Comparison of ENCODE assay signal across 21 cellular contexts in the genomic region with DNA sequence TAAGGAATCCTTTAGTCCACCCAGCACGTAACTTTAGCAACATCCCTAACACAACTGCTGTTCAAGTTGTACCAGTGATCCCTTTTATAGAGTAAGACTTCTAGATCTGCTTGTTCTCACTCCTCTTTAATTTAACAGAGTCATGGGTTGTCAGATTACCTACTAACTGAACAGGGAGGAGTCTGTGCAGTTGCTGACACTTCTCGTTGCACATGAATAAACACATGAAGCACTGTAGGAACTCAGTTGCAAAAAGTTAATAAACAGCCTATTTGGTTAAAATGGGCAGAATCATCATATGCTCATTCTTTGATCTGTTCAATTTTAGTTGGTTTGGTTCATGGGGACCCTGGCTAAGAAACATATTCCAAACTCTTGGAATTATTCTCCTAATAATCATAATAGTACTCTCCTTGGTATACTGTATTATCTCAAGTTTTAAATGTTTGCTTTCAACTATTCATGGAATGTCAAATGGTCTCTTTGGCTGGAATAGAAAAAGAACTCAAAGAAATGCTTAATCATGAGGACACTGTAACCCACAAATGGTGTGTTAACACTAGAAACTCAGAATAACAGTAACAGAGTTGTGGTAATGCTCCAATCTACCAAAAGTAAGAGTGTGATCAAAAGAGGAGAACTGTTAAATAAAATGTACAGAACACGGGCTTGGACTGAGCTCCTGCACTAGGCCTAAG. TPM values are rescaled to one million over a fixed set of nuclear protein-coding genes. Genes with fewer than 3 reads are reported as not detected.
DNase-seq lines count a peak whose midpoint lies in the region; ATAC-seq, FAIRE-seq and TF ChIP-seq lines count a peak whose summit lies in the region.
"Had no signal": no experiment of that assay in that cellular context is flagged by ENCODE, and none has a peak within 500 bp of the region (broad histone marks: within the 10 kb centered on the region; RNA-seq: fewer than 3 reads in every experiment).

No MANE protein-coding gene starts in this region.

- in situ Hi-C loops in GM12878 (cut with MboI) = no loop called here

- CTCF ChIA-PET in GM12878 (lab: Yijun Ruan, JAX) = interaction anchor here (0.7 kb wide), 1 partner anchor 497 kb away, joined by 3 read pairs; no protein-coding TSS in a partner anchor

- H4K20me1 ChIP-seq in GM12878 (ENCODE audit: control insufficient read depth, insufficient read depth) = no peaks in the 10 kb centered on the region

- H3K36me3 ChIP-seq in GM12878 (ENCODE audit: control insufficient read depth in 2 of 2, insufficient read depth in 2 of 2, low read length in 1 of 2) (no peaks in the 10 kb centered on the region), stomach (no peaks in the 10 kb centered on the region)
- H3K36me3 ChIP-seq: left ventricle myocardium inferior, thyroid gland had no signal

- no peak overlapping the region for H3K9ac ChIP-seq in GM12878 (ENCODE audit: control insufficient read depth, insufficient read depth, low read length)
- H3K9ac ChIP-seq: KMS-11 had no signal

- TF ChIP-seq POLR2A in GM12878 (IDR thresholded peaks at IDR 0.05; ENCODE audit: low read depth, low read length) (no peak), stomach (IDR thresholded peaks at IDR 0.05) (no peak)

- H3K4me1 ChIP-seq in GM12878 (ENCODE audit: control insufficient read depth, insufficient read depth, low read length) = no peaks in the 10 kb centered on the region
- H3K4me1 ChIP-seq in stomach = peaks cover 0 to 9% (median 0%) of the 10 kb centered on the region in 4 donors
- H3K4me1 ChIP-seq: left ventricle myocardium inferior, thyroid gland had no signal

- TF ChIP-seq EP300 in GM12878 (IDR thresholded peaks at IDR 0.05; ENCODE audit: borderline replicate concordance in 1 of 2, control insufficient read depth in 1 of 2, low read depth in 2 of 2, low read length in 2 of 2) = no peak
- TF ChIP-seq EP300 in stomach (IDR thresholded peaks at IDR 0.05) = no peak

- TF ChIP-seq RAD21 in GM12878 (IDR thresholded peaks at IDR 0.05; ENCODE audit: insufficient read depth, low read depth, low read length) = no peak

- SMC1A ChIA-PET in GM12878 (lab: Charles Lee; ENCODE audit: uncharacterized antibody, unreplicated experiment) = no interaction called here

- BruUV-seq in GM12878 (replicated peaks; lab: Mats Ljungman, UMichigan) = no TSS peak

- H3K9me3 ChIP-seq in GM12878 (replicated peaks; ENCODE audit: control insufficient read depth, insufficient read depth, low read length) = no peaks in the 10 kb centered on the region
- H3K9me3 ChIP-seq in stomach = peaks cover 0 to 2% (median under 1%) of the 10 kb centered on the region in 4 donors
- H3K9me3 ChIP-seq: thyroid gland had no signal

- no peak for FAIRE-seq in GM12878 (lab: Jason Lieb, UNC)

- no peaks in the 10 kb centered on the region for H3K79me2 ChIP-seq in GM12878 (ENCODE audit: control insufficient read depth, insufficient read depth, low read length)
- H3K79me2 ChIP-seq: hepatocyte had no signal

- intact Hi-C loops in GM12878 (cut with micrococcal nuclease; ENCODE audit: unreplicated experiment) = no loop called here
- intact Hi-C loops in stomach (cut with DNase I; ENCODE audit: low total_unique reads) = no loop called here

- TF ChIP-seq CTCF in GM12878 (IDR thresholded peaks at IDR 0.05 in 2 of 3, conservative IDR thresholded peaks at IDR 0.05 in 1 of 3; ENCODE audit: control insufficient read depth in 2 of 3, extremely low read depth in 1 of 3, insufficient read depth in 1 of 3, low read depth in 3 of 3, low read length in 3 of 3) (no peak), stomach (IDR thresholded peaks at IDR 0.05) (no peak)

- no peak overlapping the region for H3K4me2 ChIP-seq in GM12878 (ENCODE audit: control insufficient read depth, insufficient read depth)
- H3K4me2 ChIP-seq: hepatocyte, KMS-11 had no signal

- DNase-seq in GM12878 (ENCODE audit: low read depth, low spot score) (peak; percentile 2), midbrain (lab: John Stamatoyannopoulos, UW) (no peak), stomach (no peak), AG20443 (ENCODE audit: low spot score) (no peak), mucosa of gallbladder (ENCODE audit: low spot score) (no peak)
- DNase-seq: activated CD4-positive, alpha-beta T cell treated with anti-CD3 and anti-CD28 coated beads, Interleukin-2, amount 50 U/mL, for 1 hour; activated T-cell treated with anti-CD3 and anti-CD28 coated beads, Interleukin-2, amount 50 U/mL, for 72 hours; amygdala; left ventricle myocardium inferior; natural killer cell; stimulated activated CD4-positive, alpha-beta T cell treated with anti-CD3 and anti-CD28 coated beads, Interleukin-2, amount 100 ng/mL, for 24 hours; stimulated activated CD8-positive, alpha-beta memory T cell treated with anti-CD3 and anti-CD28 coated beads, Interleukin-4, amount 100 ng/mL, for 48 hours; T1000; thyroid gland had no signal

- H3K27me3 ChIP-seq in GM12878 (replicated peaks in 1 of 2; ENCODE audit: control insufficient read depth in 2 of 2, insufficient read depth in 2 of 2, low read length in 1 of 2) (no peaks in the 10 kb centered on the region), stomach (no peaks in the 10 kb centered on the region)
- H3K27me3 ChIP-seq: hepatocyte, thyroid gland had no signal

- ATAC-seq in GM19438 (IDR thresholded peaks at IDR 0.05; ENCODE audit: low read depth, unreplicated experiment) (peak; percentile 86), HG03095 (IDR thresholded peaks at IDR 0.05; ENCODE audit: unreplicated experiment) (peak; percentile 62), GM12878 (peak; percentile 79)
- ATAC-seq: activated T-cell treated with anti-CD3 and anti-CD28 coated beads, Interleukin-2, amount 50 U/mL, for 72 hours; natural killer cell had no signal

- no peak overlapping the region for H3K27ac ChIP-seq in GM12878 (ENCODE audit: control insufficient read depth, insufficient read depth)
- H3K27ac ChIP-seq in stomach = no peak overlapping the region
- H3K27ac ChIP-seq: hepatocyte, KMS-11, left ventricle myocardium inferior, thyroid gland had no signal

- RAD21 ChIA-PET in GM12878 (lab: Charles Lee; ENCODE audit: unreplicated experiment) = no interaction called here

- WGBS in GM12878 (ENCODE audit: insufficient coverage, insufficient replicate concordance, low lambda C conversion rate, missing lambda C conversion rate) = 0% methylated on average over 3 of the region's 3 CpGs
- 49 to 67% (median 56%) methylated on average over 3 of the region's 3 CpGs for WGBS in stomach, 5 donors

- H3K4me3 ChIP-seq in GM12878 = no peak overlapping the region
- H3K4me3 ChIP-seq in stomach = no peak overlapping the region
- H3K4me3 ChIP-seq: hepatocyte, left ventricle myocardium inferior, thyroid gland had no signal

- no peak overlapping the region for H2AFZ ChIP-seq in GM12878 (ENCODE audit: control insufficient read depth, low read depth, low read length)
- H2AFZ ChIP-seq: hepatocyte had no signal

- POLR2A ChIA-PET in GM12878 (lab: Charles Lee) = no interaction called here

TF ChIP-seq in GM12878, 131 proteins besides CTCF, POLR2A, EP300 and RAD21:
- TF ChIP-seq, protein P1, sequence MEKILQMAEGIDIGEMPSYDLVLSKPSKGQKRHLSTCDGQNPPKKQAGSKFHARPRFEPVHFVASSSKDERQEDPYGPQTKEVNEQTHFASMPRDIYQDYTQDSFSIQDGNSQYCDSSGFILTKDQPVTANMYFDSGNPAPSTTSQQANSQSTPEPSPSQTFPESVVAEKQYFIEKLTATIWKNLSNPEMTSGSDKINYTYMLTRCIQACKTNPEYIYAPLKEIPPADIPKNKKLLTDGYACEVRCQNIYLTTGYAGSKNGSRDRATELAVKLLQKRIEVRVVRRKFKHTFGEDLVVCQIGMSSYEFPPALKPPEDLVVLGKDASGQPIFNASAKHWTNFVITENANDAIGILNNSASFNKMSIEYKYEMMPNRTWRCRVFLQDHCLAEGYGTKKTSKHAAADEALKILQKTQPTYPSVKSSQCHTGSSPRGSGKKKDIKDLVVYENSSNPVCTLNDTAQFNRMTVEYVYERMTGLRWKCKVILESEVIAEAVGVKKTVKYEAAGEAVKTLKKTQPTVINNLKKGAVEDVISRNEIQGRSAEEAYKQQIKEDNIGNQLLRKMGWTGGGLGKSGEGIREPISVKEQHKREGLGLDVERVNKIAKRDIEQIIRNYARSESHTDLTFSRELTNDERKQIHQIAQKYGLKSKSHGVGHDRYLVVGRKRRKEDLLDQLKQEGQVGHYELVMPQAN (conservative IDR thresholded peaks at IDR 0.05) = no peak
- TF ChIP-seq FOS (IDR thresholded peaks at IDR 0.05; ENCODE audit: borderline replicate concordance, extremely low read depth, insufficient read length) (no peak), JUNB (IDR thresholded peaks at IDR 0.05) (no peak), ZNF274 (IDR thresholded peaks at IDR 0.05; ENCODE audit: insufficient read depth, insufficient read length) (no peak), RCOR1 (conservative IDR thresholded peaks at IDR 0.05; ENCODE audit: low read depth, low read length) (no peak), TAF1 (IDR thresholded peaks at IDR 0.05; ENCODE audit: borderline replicate concordance, low read depth, low read length) (no peak)

RNA-seq across cellular contexts. Expression of a gene that starts 15.6 kb away (rescaled TPM):
- not detected in 2 replicates for total RNA-seq in GM12878 (2013; cell fraction: nucleolus; rRNA removed)
- under 0.01 TPM in 1 of 2 replicates, not detected in the other for total RNA-seq in GM12878 (2014; rRNA removed)
- not detected in 2 replicates for total RNA-seq in GM12878 (2014; rRNA removed; fragmentation: Illumina TruSeq; extraction: Trizol)
- total RNA-seq in GM12878 (2021) = not detected in 2 replicates
- not detected for polyA plus RNA-seq in GM12878 (2011; ENCODE audit: low read depth)
- polyA plus RNA-seq in GM12878 (2011; rRNA removed) = not detected in 2 replicates
- polyA plus RNA-seq in GM12878 (2011; cell fraction: cytosol; rRNA removed) = not detected in 2 replicates
- not detected in 2 replicates for polyA plus RNA-seq in GM12878 (2011; cell fraction: nucleus; rRNA removed)
- not detected in 2 replicates for polyA plus RNA-seq in GM12878 (2012)
- not detected in 2 replicates for polyA plus RNA-seq in GM12878 (2014; fragmentation: Illumina TruSeq; extraction: Trizol)
- under 1 TPM; 0.02 to 0.11 TPM for polyA plus RNA-seq in GM12878 (2014; fragmentation: Nextera tagmentation; extraction: Ambion mirVana)
- not detected in 2 replicates for polyA plus RNA-seq in GM12878 (2014; rRNA removed)
- not detected for polyA plus RNA-seq in GM12878 (2016; fragmentation: Nextera tagmentation; extraction: Ambion mirVana)
- not detected in 2 replicates for polyA minus RNA-seq in GM12878 (2011; rRNA and poly(A)+ RNA removed)
- polyA minus RNA-seq in GM12878 (2011; cell fraction: cytosol; rRNA and poly(A)+ RNA removed) = not detected in 2 replicates
- not detected in 2 replicates for polyA minus RNA-seq in GM12878 (2011; cell fraction: nucleus; rRNA and poly(A)+ RNA removed)
- total RNA-seq in stomach = 1 to 10 TPM in 1 of 5 donors, not detected in 4; 2.0 TPM
- polyA plus RNA-seq in stomach = under 1 TPM in 2 of 3 donors, not detected in 1; 0.03 to 0.15 TPM
- not detected for total RNA-seq in mucosa of gallbladder
- total RNA-seq: activated T-cell treated with anti-CD3 and anti-CD28 coated beads, Interleukin-2, amount 50 U/mL, for 72 hours; Daoy; left ventricle myocardium inferior; natural killer cell; thyroid gland had no signal
- polyA plus RNA-seq: CD14-positive monocyte, esophagus, hepatocyte had no signal
